Comparison of ENCODE assay signal across 1 cellular context in genomic region chr5:151779531-151780125, GRCh38.
TF ChIP-seq lines count a peak whose summit lies in the region.

No MANE protein-coding gene starts in this region.

TF ChIP-seq in HepG2, 621 proteins besides CTCF, POLR2A, EP300 and RAD21 (continued from another document):
- TF ChIP-seq RBFOX2 (IDR thresholded peaks at IDR 0.05; ENCODE audit: low read depth, low read length) = 0 out of 2 replicates have a peak, but pooled peaks have one; percentile 20
